In genomic region chrX:20519826-20520225, GRCh38 we compare ENCODE assay signal across 21 cellular contexts.
DNase-seq lines count a peak whose midpoint lies in the region; ATAC-seq, FAIRE-seq and TF ChIP-seq lines count a peak whose summit lies in the region.
"Had no signal": no experiment of that assay in that cellular context is flagged by ENCODE, and none has a peak within 500 bp of the region (broad histone marks: within the 10 kb centered on the region; RNA-seq: fewer than 3 reads in every experiment).

No MANE protein-coding gene starts in this region.

- TF ChIP-seq CTCF in natural killer cell (IDR thresholded peaks at IDR 0.05) (no peak), fibroblast of pulmonary artery (IDR thresholded peaks at IDR 0.05; ENCODE audit: low read length, missing control alignments) (no peak)

- no peaks in the 10 kb centered on the region for H3K9me3 ChIP-seq in adipocyte (ENCODE audit: control insufficient read depth, low read length)

- H3K36me3 ChIP-seq in adipocyte (ENCODE audit: control insufficient read depth, insufficient read depth, low read length, severe bottlenecking), result no peaks in the 10 kb centered on the region

- H3K9ac ChIP-seq in adipocyte (ENCODE audit: low read length), result no peak overlapping the region

- H3K4me1 Mint-ChIP-seq in natural killer cell treated with Interleukin-12 subunit alpha and Interleukin-12 subunit beta and Interleukin-15 and Interleukin-18, amount 100 ng/mL, for 72 hours (ENCODE audit: low read depth in 2 of 2), result peaks cover 52 to 53% of the 10 kb centered on the region in 2 donors
- peaks cover 22 to 31% of the 10 kb centered on the region in 2 donors for H3K4me1 Mint-ChIP-seq in natural killer cell

- H3K27me3 Mint-ChIP-seq in natural killer cell treated with Interleukin-12 subunit alpha and Interleukin-12 subunit beta and Interleukin-15 and Interleukin-18, amount 100 ng/mL, for 72 hours, result no peaks in the 10 kb centered on the region
- no peaks in the 10 kb centered on the region for H3K27me3 Mint-ChIP-seq in natural killer cell (ENCODE audit: low read depth in 2 of 2)

- peaks cover 9% of the 10 kb centered on the region for H3K9me3 Mint-ChIP-seq in natural killer cell treated with Interleukin-12 subunit alpha and Interleukin-12 subunit beta and Interleukin-15 and Interleukin-18, amount 100 ng/mL, for 72 hours
- H3K9me3 Mint-ChIP-seq in natural killer cell, result no peaks in the 10 kb centered on the region
- H3K9me3 Mint-ChIP-seq: CD4-positive, alpha-beta memory T cell; GM23338 had no signal

- TF ChIP-seq POLR2A in GM12891 (IDR thresholded peaks at IDR 0.05; ENCODE audit: low read depth, low read length), result no peak

- ATAC-seq in natural killer cell treated with Interleukin-12 subunit alpha and Interleukin-12 subunit beta and Interleukin-15 and Interleukin-18, amount 100 ng/mL, for 72 hours, result no peak
- ATAC-seq in natural killer cell (no peak), HG03342 (IDR thresholded peaks at IDR 0.05; ENCODE audit: unreplicated experiment) (no peak)
- ATAC-seq: GM12878, GM23338, HCT116 had no signal

- H3K27me3 ChIP-seq in adipocyte (replicated peaks; ENCODE audit: control insufficient read depth, insufficient read depth, low read length), result peaks cover 5% of the 10 kb centered on the region

- peak overlapping the region; percentile 67 for H3K4me3 Mint-ChIP-seq in natural killer cell treated with Interleukin-12 subunit alpha and Interleukin-12 subunit beta and Interleukin-15 and Interleukin-18, amount 100 ng/mL, for 72 hours
- H3K4me3 Mint-ChIP-seq in natural killer cell, result no peak overlapping the region
- H3K4me3 Mint-ChIP-seq: CD4-positive, alpha-beta memory T cell; GM23338; H9 had no signal

- intact Hi-C loops in natural killer cell (cut with micrococcal nuclease), result no loop called here

- peak; percentile 23 for FAIRE-seq in GM12891 (lab: Jason Lieb, UNC)
- FAIRE-seq: GM12878, GM18507 had no signal

- H3K4me3 ChIP-seq in adipocyte (ENCODE audit: low read length) (no peak overlapping the region), fibroblast of pulmonary artery (replicated peaks; ENCODE audit: low read depth, low read length) (no peak overlapping the region)
- H3K4me3 ChIP-seq: GM12878, GM23338 had no signal

- no peaks in the 10 kb centered on the region for H3K4me1 ChIP-seq in adipocyte (ENCODE audit: control insufficient read depth, insufficient read depth, low read length)

- DNase-seq in natural killer cell treated with Interleukin-12 subunit alpha and Interleukin-12 subunit beta and Interleukin-15 and Interleukin-18, amount 100 ng/mL, for 72 hours (ENCODE audit: low spot score), result no peak
- DNase-seq in natural killer cell, result no peak
- DNase-seq in GM12891 (ENCODE audit: insufficient read length, low spot score), result no peak
- peak; percentile 51 for DNase-seq in adipocyte (ENCODE audit: low read depth)
- peak; percentile 51 for DNase-seq in fibroblast of pulmonary artery (ENCODE audit: low read depth)
- no peak for DNase-seq in SIG-M5 treated with dmso at 0.1 percent for 504 hours (lab: John Stamatoyannopoulos, UW; ENCODE audit: unreplicated experiment)
- no peak for DNase-seq in NCI-H2029 treated with DMSO at 0.1 percent for 48 hours (lab: John Stamatoyannopoulos, UW)
- DNase-seq: 8988T; C1 segment of cervical spinal cord; CD4-positive, alpha-beta memory T cell; COR-L47; DMS153; DND-41; EL; GDM1; H9 had no signal

- H3K27ac Mint-ChIP-seq in natural killer cell treated with Interleukin-12 subunit alpha and Interleukin-12 subunit beta and Interleukin-15 and Interleukin-18, amount 100 ng/mL, for 72 hours, result peak overlapping the region; percentile 89 to 96
- H3K27ac Mint-ChIP-seq in natural killer cell, result no peak overlapping the region
- H3K27ac Mint-ChIP-seq: GM23338, H9 had no signal

- peaks cover 22% of the 10 kb centered on the region for H3K36me3 Mint-ChIP-seq in natural killer cell treated with Interleukin-12 subunit alpha and Interleukin-12 subunit beta and Interleukin-15 and Interleukin-18, amount 100 ng/mL, for 72 hours
- no peaks in the 10 kb centered on the region for H3K36me3 Mint-ChIP-seq in natural killer cell
- H3K36me3 Mint-ChIP-seq: CD4-positive, alpha-beta memory T cell had no signal

TF ChIP-seq in GM12891, 5 proteins besides CTCF, POLR2A, EP300 and RAD21:
- TF ChIP-seq SPI1 (IDR thresholded peaks at IDR 0.05; ENCODE audit: low read depth, low read length), result no peak
- no peak for TF ChIP-seq PAX5 (IDR thresholded peaks at IDR 0.05; ENCODE audit: insufficient read depth, low read length, severe bottlenecking)
- TF ChIP-seq TAF1 (IDR thresholded peaks at IDR 0.05; ENCODE audit: low read depth, low read length), result no peak
- no peak for TF ChIP-seq POLR2AphosphoS5 (IDR thresholded peaks at IDR 0.05; ENCODE audit: low read depth, low read length)
- TF ChIP-seq POU2F2 (IDR thresholded peaks at IDR 0.05; ENCODE audit: low read depth, low read length), result no peak

Comparison
In these comparisons a context has a peak if more than half of its experiments do, and no peak if none do; other contexts are left out.
1. H3K27ac Mint-ChIP-seq: peak in natural killer cell treated with Interleukin-12 subunit alpha and Interleukin-12 subunit beta and Interleukin-15 and Interleukin-18, amount 100 ng/mL, for 72 hours (2 of 2); none in natural killer cell (0 of 2).
2. DNase-seq: peak in adipocyte (single experiment) and fibroblast of pulmonary artery (single experiment); none in natural killer cell treated with Interleukin-12 subunit alpha and Interleukin-12 subunit beta and Interleukin-15 and Interleukin-18, amount 100 ng/mL, for 72 hours (single experiment), natural killer cell (single experiment), GM12891 (single experiment), SIG-M5 treated with dmso at 0.1 percent for 504 hours (single experiment) and NCI-H2029 treated with DMSO at 0.1 percent for 48 hours (single experiment).